ENCODE assay signal across 1 cellular context in the genomic region with DNA sequence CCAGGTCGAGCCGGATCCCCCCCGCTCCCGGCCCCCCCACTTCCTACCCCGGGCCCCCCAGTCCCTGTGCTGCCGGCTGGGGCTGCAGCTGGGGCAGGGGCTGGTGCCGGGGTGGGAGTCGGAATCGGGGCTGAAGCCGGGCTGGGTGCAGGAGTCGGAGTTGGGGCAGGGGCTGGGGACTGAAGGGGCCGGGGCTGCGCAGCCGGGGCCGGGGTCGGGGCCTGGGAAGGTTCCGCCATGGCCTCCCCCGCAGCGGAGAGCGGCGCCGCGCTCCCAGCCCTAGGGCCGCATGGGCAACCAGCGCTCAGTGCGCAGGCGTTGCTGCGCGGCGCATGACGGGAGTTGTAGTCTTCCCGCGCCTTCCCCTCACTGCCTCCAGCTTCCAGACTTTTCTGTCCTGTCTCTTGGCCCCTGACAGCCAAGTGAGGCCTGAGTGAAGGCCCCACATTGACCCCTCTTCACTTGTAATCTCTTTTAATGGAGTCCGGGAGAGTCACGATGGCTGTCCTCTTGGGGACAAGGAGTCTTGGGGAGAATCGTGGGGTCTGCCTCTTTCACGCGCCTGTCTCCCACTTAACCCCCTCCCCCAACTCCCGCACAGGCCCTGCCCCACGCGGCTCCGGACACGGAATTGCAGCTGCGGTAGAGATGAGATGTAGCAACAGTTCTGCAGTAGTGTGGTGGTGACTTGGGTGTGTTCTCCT.
TF ChIP-seq lines count a peak whose summit lies in the region.

Gene KAT2A (minus strand): TSS at position 302 of the 704 bp plus-strand sequence. CDS start 63 bp downstream, at position 239.

TF ChIP-seq in K562, 482 proteins besides CTCF, POLR2A, EP300 and RAD21 (continued from another document):
- TF ChIP-seq, protein P1, sequence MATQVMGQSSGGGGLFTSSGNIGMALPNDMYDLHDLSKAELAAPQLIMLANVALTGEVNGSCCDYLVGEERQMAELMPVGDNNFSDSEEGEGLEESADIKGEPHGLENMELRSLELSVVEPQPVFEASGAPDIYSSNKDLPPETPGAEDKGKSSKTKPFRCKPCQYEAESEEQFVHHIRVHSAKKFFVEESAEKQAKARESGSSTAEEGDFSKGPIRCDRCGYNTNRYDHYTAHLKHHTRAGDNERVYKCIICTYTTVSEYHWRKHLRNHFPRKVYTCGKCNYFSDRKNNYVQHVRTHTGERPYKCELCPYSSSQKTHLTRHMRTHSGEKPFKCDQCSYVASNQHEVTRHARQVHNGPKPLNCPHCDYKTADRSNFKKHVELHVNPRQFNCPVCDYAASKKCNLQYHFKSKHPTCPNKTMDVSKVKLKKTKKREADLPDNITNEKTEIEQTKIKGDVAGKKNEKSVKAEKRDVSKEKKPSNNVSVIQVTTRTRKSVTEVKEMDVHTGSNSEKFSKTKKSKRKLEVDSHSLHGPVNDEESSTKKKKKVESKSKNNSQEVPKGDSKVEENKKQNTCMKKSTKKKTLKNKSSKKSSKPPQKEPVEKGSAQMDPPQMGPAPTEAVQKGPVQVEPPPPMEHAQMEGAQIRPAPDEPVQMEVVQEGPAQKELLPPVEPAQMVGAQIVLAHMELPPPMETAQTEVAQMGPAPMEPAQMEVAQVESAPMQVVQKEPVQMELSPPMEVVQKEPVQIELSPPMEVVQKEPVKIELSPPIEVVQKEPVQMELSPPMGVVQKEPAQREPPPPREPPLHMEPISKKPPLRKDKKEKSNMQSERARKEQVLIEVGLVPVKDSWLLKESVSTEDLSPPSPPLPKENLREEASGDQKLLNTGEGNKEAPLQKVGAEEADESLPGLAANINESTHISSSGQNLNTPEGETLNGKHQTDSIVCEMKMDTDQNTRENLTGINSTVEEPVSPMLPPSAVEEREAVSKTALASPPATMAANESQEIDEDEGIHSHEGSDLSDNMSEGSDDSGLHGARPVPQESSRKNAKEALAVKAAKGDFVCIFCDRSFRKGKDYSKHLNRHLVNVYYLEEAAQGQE (CRISPR knock-in tag; IDR thresholded peaks at IDR 0.05; ENCODE audit: low read depth): no peak
- TF ChIP-seq ZNF224 (CRISPR knock-in tag; IDR thresholded peaks at IDR 0.05): no peak
- no peak for TF ChIP-seq ELF4 (CRISPR knock-in tag; IDR thresholded peaks at IDR 0.05)
- TF ChIP-seq POLR2H (tag; IDR thresholded peaks at IDR 0.05; ENCODE audit: low read depth): no peak
- TF ChIP-seq ZBED1 (IDR thresholded peaks at IDR 0.05): no peak
- peak; percentile 81 for TF ChIP-seq EP400 (IDR thresholded peaks at IDR 0.05)
- TF ChIP-seq YY1 (IDR thresholded peaks at IDR 0.05; ENCODE audit: borderline replicate concordance in 1 of 3, control insufficient read depth in 1 of 3, extremely low read depth in 1 of 3, insufficient read depth in 3 of 3, insufficient read length in 1 of 3, insufficient replicate concordance in 2 of 3, low read depth in 1 of 3, low read length in 2 of 3): peak; percentile 43 to 85 (median 71)
- TF ChIP-seq MXI1 (IDR thresholded peaks at IDR 0.05; ENCODE audit: low read depth, low read length): peak; percentile 73; the same call in 1 of the 2 replicates
- TF ChIP-seq NRF1 (conservative IDR thresholded peaks at IDR 0.05 in 1 of 2, IDR thresholded peaks at IDR 0.05 in 1 of 2): peak; percentile 94 to 95
- no peak for TF ChIP-seq ETV1 (tag; conservative IDR thresholded peaks at IDR 0.05; ENCODE audit: low read depth)
- no peak for TF ChIP-seq SP1 (CRISPR knock-in tag; IDR thresholded peaks at IDR 0.05)
- TF ChIP-seq VEZF1 (CRISPR knock-in tag; IDR thresholded peaks at IDR 0.05): peak; percentile 88
- TF ChIP-seq ZNF274 (IDR thresholded peaks at IDR 0.05; ENCODE audit: borderline replicate concordance, low read depth, low read length): no peak
- TF ChIP-seq HNRNPLL (IDR thresholded peaks at IDR 0.05; ENCODE audit: low read depth, low read length, poor library complexity, severe bottlenecking): peak; percentile 80
- TF ChIP-seq ATF7 (IDR thresholded peaks at IDR 0.05): 0 out of 2 replicates have a peak, but pooled peaks have one; percentile 24
- TF ChIP-seq PKNOX1 (IDR thresholded peaks at IDR 0.05): peak; percentile 67
- peak; percentile 71 for TF ChIP-seq CREM (IDR thresholded peaks at IDR 0.05; ENCODE audit: low read depth)
- peak; percentile 54; the same call in 1 of the 2 replicates for TF ChIP-seq MBD2 (IDR thresholded peaks at IDR 0.05; ENCODE audit: borderline replicate concordance, low read depth)
- peak; percentile 94 for TF ChIP-seq HCFC1 (IDR thresholded peaks at IDR 0.05; ENCODE audit: low read depth, low read length)
- no peak for TF ChIP-seq NCOA4 (IDR thresholded peaks at IDR 0.05; ENCODE audit: partially characterized antibody)
- TF ChIP-seq NFIC (IDR thresholded peaks at IDR 0.05): no peak
- TF ChIP-seq SREBF2 (CRISPR knock-in tag; IDR thresholded peaks at IDR 0.05): no peak
- peak; percentile 76 for TF ChIP-seq RBFOX2 (IDR thresholded peaks at IDR 0.05; ENCODE audit: low read depth, low read length)
- TF ChIP-seq SIX5 (IDR thresholded peaks at IDR 0.05; ENCODE audit: borderline replicate concordance in 1 of 2, insufficient read depth in 1 of 2, low read depth in 1 of 2, low read length in 2 of 2): peak; percentile 84
- peak; percentile 39 for TF ChIP-seq TAF1 (IDR thresholded peaks at IDR 0.05; ENCODE audit: control insufficient read depth, extremely low read depth, insufficient read depth, low read length, severe bottlenecking)
- TF ChIP-seq KLF16 (IDR thresholded peaks at IDR 0.05): 0 out of 2 replicates have a peak, but pooled peaks have one; percentile 12
- no peak for TF ChIP-seq NR2C1 (IDR thresholded peaks at IDR 0.05)
- TF ChIP-seq NR2C1 (tag; IDR thresholded peaks at IDR 0.05): 0 out of 2 replicates have a peak, but pooled peaks have one; percentile 22
TF ChIP-seq in K562: peak in this region for 55.
